ENCODE assay signal across 17 cellular contexts in the genomic region with DNA sequence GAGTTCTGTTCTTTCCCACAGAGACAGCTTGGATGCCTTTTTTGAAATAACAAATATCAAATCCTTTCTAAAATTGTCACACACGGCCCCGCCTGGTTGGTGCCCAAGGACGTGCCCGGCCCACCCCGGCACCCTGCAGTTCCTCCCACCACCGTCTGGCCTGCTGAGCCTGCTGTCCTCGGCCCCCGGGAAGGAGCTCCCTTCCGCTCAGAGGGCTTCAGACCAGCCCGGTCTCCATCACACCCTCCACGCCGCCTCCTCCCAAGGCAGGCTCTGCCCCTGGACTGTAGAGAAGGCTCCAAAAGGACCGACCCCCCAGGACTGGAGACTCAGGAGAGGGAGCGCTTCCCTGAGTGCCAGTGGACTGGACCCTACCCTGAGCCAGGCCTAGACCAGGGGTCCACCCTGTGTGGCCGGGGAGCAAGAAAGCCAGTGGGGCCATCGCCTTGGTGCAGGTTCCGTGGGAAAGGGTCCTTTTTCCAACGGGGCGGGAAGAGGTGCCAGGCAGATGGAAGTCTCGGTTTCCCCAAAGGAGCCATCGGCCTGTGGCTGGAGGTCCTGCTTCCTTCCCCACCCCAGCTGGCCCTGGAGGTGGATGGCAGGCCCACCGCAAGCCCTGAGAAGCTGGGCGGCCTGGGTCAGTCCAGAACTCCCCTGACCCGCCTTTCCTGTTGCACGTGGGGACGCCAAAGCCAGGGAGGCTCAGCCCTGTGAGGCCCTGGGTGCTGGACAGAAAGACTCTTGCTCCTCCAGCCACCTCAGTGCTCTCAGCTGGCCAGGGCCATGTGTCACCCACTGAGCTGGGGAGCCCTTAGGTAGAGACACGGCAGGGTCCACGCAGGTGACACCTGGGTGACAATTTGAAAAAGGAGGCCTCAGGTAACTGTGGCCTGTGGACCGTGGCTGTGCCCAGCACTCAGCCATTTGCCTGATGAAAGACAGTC.
DNase-seq lines count a peak whose midpoint lies in the region; FAIRE-seq and TF ChIP-seq lines count a peak whose summit lies in the region.
"Had no signal": no experiment of that assay in that cellular context is flagged by ENCODE, and none has a peak within 500 bp of the region (broad histone marks: within the 10 kb centered on the region; RNA-seq: fewer than 3 reads in every experiment).

No MANE protein-coding gene starts in this region.

- H3K36me3 ChIP-seq in kidney (ENCODE audit: control insufficient read depth in 1 of 2, insufficient read depth in 2 of 2, low read length in 2 of 2) (no peaks in the 10 kb centered on the region), stomach smooth muscle (ENCODE audit: control insufficient read depth in 2 of 2, insufficient read depth in 2 of 2, low read length in 2 of 2) (no peaks in the 10 kb centered on the region)

- TF ChIP-seq CTCF in CD14-positive monocyte (IDR thresholded peaks at IDR 0.05) (no peak), kidney (IDR thresholded peaks at IDR 0.05; ENCODE audit: borderline replicate concordance, extremely low read depth, insufficient read depth) (no peak), osteocyte (IDR thresholded peaks at IDR 0.05) (no peak)

- H3K4me1 ChIP-seq in kidney (ENCODE audit: control insufficient read depth in 1 of 2, insufficient read depth in 1 of 2, low read depth in 1 of 2, low read length in 2 of 2) (peaks cover 3 to 16% of the 10 kb centered on the region in 2 donors), stomach smooth muscle (ENCODE audit: control insufficient read depth, insufficient read depth, low read length) (peaks cover 74% of the 10 kb centered on the region)

- no peaks in the 10 kb centered on the region for H3K36me3 Mint-ChIP-seq in CD14-positive monocyte
- H3K36me3 Mint-ChIP-seq in activated CD4-positive, alpha-beta T cell treated with anti-CD3 and anti-CD28 coated beads, Interleukin-2, amount 10 ng/mL, durations not matched to agents 7 days and 5 days (ENCODE audit: low read depth): no peaks in the 10 kb centered on the region
- no peaks in the 10 kb centered on the region for H3K36me3 Mint-ChIP-seq in osteocyte (ENCODE audit: unreplicated experiment)
- H3K36me3 Mint-ChIP-seq: stimulated activated memory B cell treated with anti-CD40 and anti-IgM and Interleukin-4, amounts not matched to agents 10 μg/mL and 1 μg/mL and 100 μg/mL, for 72 hours had no signal

- H3K4me1 Mint-ChIP-seq in CD14-positive monocyte (no peaks in the 10 kb centered on the region), osteocyte (ENCODE audit: unreplicated experiment) (peaks cover 7% of the 10 kb centered on the region)
- peaks cover 2% of the 10 kb centered on the region for H3K4me1 Mint-ChIP-seq in activated CD4-positive, alpha-beta T cell treated with anti-CD3 and anti-CD28 coated beads, Interleukin-2, amount 10 ng/mL, durations not matched to agents 7 days and 5 days

- peaks cover 0 to 3% of the 10 kb centered on the region in 2 donors for H3K9me3 ChIP-seq in kidney (ENCODE audit: control insufficient read depth in 1 of 2, low read length in 2 of 2)
- H3K9me3 ChIP-seq in stomach smooth muscle (ENCODE audit: control insufficient read depth in 2 of 2, low read length in 2 of 2): no peaks in the 10 kb centered on the region

- intact Hi-C loops in CD14-positive monocyte (cut with micrococcal nuclease) (no loop called here), kidney (cut with DNase I) (no loop called here)

- H3K27me3 Mint-ChIP-seq in CD14-positive monocyte (ENCODE audit: low read depth in 3 of 3) (peaks cover 2 to 7% (median 6%) of the 10 kb centered on the region in 3 donors), osteocyte (ENCODE audit: unreplicated experiment) (peaks cover 3% of the 10 kb centered on the region)
- H3K27me3 Mint-ChIP-seq in activated CD4-positive, alpha-beta T cell treated with anti-CD3 and anti-CD28 coated beads, Interleukin-2, amount 10 ng/mL, durations not matched to agents 7 days and 5 days: no peaks in the 10 kb centered on the region

- POLR2A ChIA-PET in activated CD4-positive, alpha-beta T cell treated with anti-CD3 and anti-CD28 coated beads, Interleukin-2, amount 10 ng/mL, durations not matched to agents 7 days and 5 days (lab: Charles Lee): no interaction called here

- no peak overlapping the region for H3K4me3 Mint-ChIP-seq in CD14-positive monocyte
- H3K4me3 Mint-ChIP-seq in activated CD4-positive, alpha-beta T cell treated with anti-CD3 and anti-CD28 coated beads, Interleukin-2, amount 10 ng/mL, durations not matched to agents 7 days and 5 days: no peak overlapping the region
- H3K4me3 Mint-ChIP-seq in osteocyte (ENCODE audit: unreplicated experiment): no peak overlapping the region
- H3K4me3 Mint-ChIP-seq: effector memory CD8-positive, alpha-beta T cell; stimulated activated memory B cell treated with anti-CD40 and anti-IgM and Interleukin-4, amounts not matched to agents 10 μg/mL and 1 μg/mL and 100 μg/mL, for 72 hours had no signal

- H3K9me3 Mint-ChIP-seq in CD14-positive monocyte (peaks cover 0 to 9% (median 7%) of the 10 kb centered on the region in 7 donors), osteocyte (ENCODE audit: unreplicated experiment) (no peaks in the 10 kb centered on the region)
- no peaks in the 10 kb centered on the region for H3K9me3 Mint-ChIP-seq in activated CD4-positive, alpha-beta T cell treated with anti-CD3 and anti-CD28 coated beads, Interleukin-2, amount 10 ng/mL, durations not matched to agents 7 days and 5 days
- H3K9me3 Mint-ChIP-seq: effector memory CD8-positive, alpha-beta T cell had no signal

- no peak for FAIRE-seq in kidney (lab: Jason Lieb, UNC)
- FAIRE-seq: bronchial epithelial cell, TTC549, urothelium cell line had no signal

- H3K4me3 ChIP-seq in kidney (ENCODE audit: low read length in 2 of 2) (no peak overlapping the region), stomach smooth muscle (ENCODE audit: low read length in 2 of 2) (peak overlapping the region in 1 of 2 donors; percentile 15)

- H3K27ac ChIP-seq in cingulate gyrus (ENCODE audit: low read depth, low read length) (peak overlapping the region; percentile 29), kidney (ENCODE audit: low read depth in 2 of 2, low read length in 2 of 2) (peak overlapping the region in 1 of 2 donors; percentile 62), stomach smooth muscle (ENCODE audit: low read length) (peak overlapping the region; percentile 99)

- H3K9ac ChIP-seq in kidney (ENCODE audit: low read length in 2 of 2) (peak overlapping the region in 1 of 2 donors; percentile 30), stomach smooth muscle (ENCODE audit: low read length in 2 of 2) (peak overlapping the region in 1 of 2 donors; percentile 13)

- DNase-seq in CD14-positive monocyte (ENCODE audit: low spot score) (peak; percentile 44), kidney (peak; percentile 68), NCI-H1092 (lab: John Stamatoyannopoulos, UW) (no peak), NCI-H2171 treated with DMSO at 0.1 percent for 48 hours (lab: John Stamatoyannopoulos, UW) (no peak), osteocyte (ENCODE audit: extremely low spot score, unreplicated experiment) (no peak)
- DNase-seq in activated CD4-positive, alpha-beta T cell treated with anti-CD3 and anti-CD28 coated beads, Interleukin-2, amount 10 ng/mL, durations not matched to agents 7 days and 5 days: no peak
- DNase-seq: activated CD4-positive, alpha-beta T cell treated with anti-CD3 and anti-CD28 coated beads, Interleukin-2, amount 50 U/mL, for 1 hour; activated T-cell treated with anti-CD3 and anti-CD28 coated beads, Interleukin-2, amount 50 U/mL, for 48 hours; effector memory CD8-positive, alpha-beta T cell; hypothalamus; kidney glomerular epithelial cell had no signal

- H3K27ac Mint-ChIP-seq in CD14-positive monocyte (peak overlapping the region in 1 of 7 donors; percentile 17), osteocyte (ENCODE audit: unreplicated experiment) (no peak overlapping the region)
- H3K27ac Mint-ChIP-seq in activated CD4-positive, alpha-beta T cell treated with anti-CD3 and anti-CD28 coated beads, Interleukin-2, amount 10 ng/mL, durations not matched to agents 7 days and 5 days: no peak overlapping the region
- H3K27ac Mint-ChIP-seq: effector memory CD8-positive, alpha-beta T cell; stimulated activated memory B cell treated with anti-CD40 and anti-IgM and Interleukin-4, amounts not matched to agents 10 μg/mL and 1 μg/mL and 100 μg/mL, for 72 hours had no signal

- CTCF ChIA-PET in activated CD4-positive, alpha-beta T cell treated with anti-CD3 and anti-CD28 coated beads, Interleukin-2, amount 10 ng/mL, durations not matched to agents 7 days and 5 days (lab: Charles Lee): interaction anchor here (0.5 kb wide), 1 partner anchor 169 kb away, joined by 3 read pairs; no protein-coding TSS in a partner anchor

- H3K27me3 ChIP-seq in stomach smooth muscle (ENCODE audit: control insufficient read depth in 1 of 2, insufficient read depth in 2 of 2, low read length in 2 of 2): no peaks in the 10 kb centered on the region

Comparison
In these comparisons a context has a peak if more than half of its experiments do, and no peak if none do; other contexts are left out.
1. DNase-seq: peak in CD14-positive monocyte (single experiment) and kidney (single experiment); none in NCI-H1092 (single experiment), NCI-H2171 treated with DMSO at 0.1 percent for 48 hours (single experiment), activated CD4-positive, alpha-beta T cell treated with anti-CD3 and anti-CD28 coated beads, Interleukin-2, amount 10 ng/mL, durations not matched to agents 7 days and 5 days (single experiment) and osteocyte (single experiment).